ENCODE assay signal across 9 cellular contexts in the genomic region with DNA sequence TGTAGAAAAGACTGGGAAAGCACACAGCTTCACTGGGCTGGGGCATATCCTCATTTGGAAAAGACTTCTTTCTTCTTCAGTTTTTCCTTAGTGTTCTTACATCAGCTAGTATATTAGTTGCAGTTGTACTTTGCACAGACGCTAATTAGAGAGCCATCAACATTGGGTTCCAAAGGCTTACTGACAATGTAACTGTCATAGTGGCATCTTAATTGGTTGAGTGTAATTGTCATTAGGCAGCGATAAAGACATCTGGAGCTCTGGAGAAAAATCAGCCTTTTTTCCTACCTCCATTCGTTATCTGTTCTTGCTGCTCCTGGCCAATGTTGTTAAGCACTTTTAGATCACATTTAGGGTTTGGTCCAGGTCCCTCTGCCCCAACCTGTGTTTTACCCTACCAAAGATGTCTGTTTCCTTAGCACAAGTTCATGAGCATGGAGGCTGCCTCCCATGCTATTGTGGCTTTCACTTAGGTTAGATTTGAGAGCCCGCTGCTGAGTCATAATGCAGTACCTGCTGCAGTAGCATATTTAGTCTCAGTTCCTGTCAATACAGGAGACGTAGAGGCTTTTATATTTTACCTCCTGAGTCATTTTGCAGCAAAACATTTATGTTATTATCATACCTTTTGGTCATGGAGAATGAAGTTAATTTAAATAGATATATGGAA. TPM values are rescaled to one million over a fixed set of nuclear protein-coding genes. Genes with fewer than 3 reads are reported as not detected.
A peak's percentile ranks its signal among the peaks of the same experiment; 100 is the strongest.
DNase-seq lines count a peak whose midpoint lies in the region; ATAC-seq and TF ChIP-seq lines count a peak whose summit lies in the region.
"Had no signal": no experiment of that assay in that cellular context is flagged by ENCODE, and none has a peak within 500 bp of the region (broad histone marks: within the 10 kb centered on the region; RNA-seq: fewer than 3 reads in every experiment).

No MANE protein-coding gene starts in this region.

- TF ChIP-seq CTCF in stomach (IDR thresholded peaks at IDR 0.05), result no peak

- TF ChIP-seq POLR2A in stomach (IDR thresholded peaks at IDR 0.05), result no peak

- CTCF ChIA-PET in activated CD4-positive, alpha-beta T cell treated with anti-CD3 and anti-CD28 coated beads, Interleukin-2, amount 10 ng/mL, durations not matched to agents 7 days and 5 days (lab: Charles Lee), result no interaction called here

- POLR2A ChIA-PET in activated CD4-positive, alpha-beta T cell treated with anti-CD3 and anti-CD28 coated beads, Interleukin-2, amount 10 ng/mL, durations not matched to agents 7 days and 5 days (lab: Charles Lee), result no interaction called here

- H3K27ac Mint-ChIP-seq in activated CD4-positive, alpha-beta T cell treated with anti-CD3 and anti-CD28 coated beads, Interleukin-2, amount 10 ng/mL, durations not matched to agents 7 days and 5 days, result peak overlapping the region; percentile 47

- H3K4me3 ChIP-seq in stomach, result no peak overlapping the region
- H3K4me3 ChIP-seq: skin epidermis had no signal

- no peak for DNase-seq in activated CD4-positive, CD25-positive, alpha-beta regulatory T cell treated with anti-CD3 and anti-CD28 coated beads, Interleukin-2, amount 50 U/mL, for 72 hours
- peak; percentile 66 for DNase-seq in activated CD4-positive, alpha-beta T cell treated with anti-CD3 and anti-CD28 coated beads, Interleukin-2, amount 10 ng/mL, durations not matched to agents 7 days and 5 days
- peak; percentile 24 to 42 for DNase-seq in stimulated activated CD4-positive, alpha-beta T cell treated with anti-CD3 and anti-CD28 coated beads, Interleukin-4, amount 100 ng/mL, for 48 hours (ENCODE audit: low read depth in 2 of 2)
- DNase-seq in stomach (no peak), HPDE6-E6E7 (ENCODE audit: extremely low spot score) (no peak), DMS153 treated with DMSO at 0.1 percent for 48 hours (lab: John Stamatoyannopoulos, UW; ENCODE audit: unreplicated experiment) (no peak)

- no peaks in the 10 kb centered on the region for H3K27me3 Mint-ChIP-seq in activated CD4-positive, alpha-beta T cell treated with anti-CD3 and anti-CD28 coated beads, Interleukin-2, amount 10 ng/mL, durations not matched to agents 7 days and 5 days

- no peaks in the 10 kb centered on the region for H3K9me3 ChIP-seq in stomach

- no peaks in the 10 kb centered on the region for H3K9me3 Mint-ChIP-seq in activated CD4-positive, alpha-beta T cell treated with anti-CD3 and anti-CD28 coated beads, Interleukin-2, amount 10 ng/mL, durations not matched to agents 7 days and 5 days

- H3K4me3 Mint-ChIP-seq in activated CD4-positive, alpha-beta T cell treated with anti-CD3 and anti-CD28 coated beads, Interleukin-2, amount 10 ng/mL, durations not matched to agents 7 days and 5 days, result no peak overlapping the region

- peaks cover 4 to 6% (median 5%) of the 10 kb centered on the region in 4 donors for H3K36me3 ChIP-seq in stomach

- no peaks in the 10 kb centered on the region for H3K27me3 ChIP-seq in stomach

- H3K36me3 Mint-ChIP-seq in activated CD4-positive, alpha-beta T cell treated with anti-CD3 and anti-CD28 coated beads, Interleukin-2, amount 10 ng/mL, durations not matched to agents 7 days and 5 days (ENCODE audit: low read depth), result peaks cover 7% of the 10 kb centered on the region

- peaks cover 6 to 53% (median 29%) of the 10 kb centered on the region in 4 donors for H3K4me1 ChIP-seq in stomach

- 77 to 91% (median 87%) methylated on average over 5 of the region's 5 CpGs for WGBS in stomach, 5 donors

- peaks cover 57% of the 10 kb centered on the region for H3K4me1 Mint-ChIP-seq in activated CD4-positive, alpha-beta T cell treated with anti-CD3 and anti-CD28 coated beads, Interleukin-2, amount 10 ng/mL, durations not matched to agents 7 days and 5 days

- intact Hi-C loops in stomach (cut with DNase I; ENCODE audit: low total_unique reads), result no loop called here

- H3K27ac ChIP-seq in stomach, result no peak overlapping the region

- no peak for TF ChIP-seq EP300 in stomach (IDR thresholded peaks at IDR 0.05)

- peak; percentile 97 to 99 for ATAC-seq in activated CD4-positive, CD25-positive, alpha-beta regulatory T cell treated with anti-CD3 and anti-CD28 coated beads, Interleukin-2, amount 50 U/mL, for 24 hours
- peak; percentile 100 for ATAC-seq in HG02870 (IDR thresholded peaks at IDR 0.05; ENCODE audit: unreplicated experiment)

RNA-seq across cellular contexts. Expression of gene FBXW8, which starts 49.2 kb away (rescaled TPM):
- total RNA-seq in activated CD4-positive, alpha-beta T cell treated with anti-CD3 and anti-CD28 coated beads, Interleukin-2, amount 10 ng/mL, durations not matched to agents 7 days and 5 days, result 10 to 100 TPM; 12.5 to 13.2 TPM
- total RNA-seq in stomach, result 10 to 100 TPM in 3 of 5 donors, 1 to 10 TPM in 2; 4.1 to 28.7 (median 19.6) TPM
- polyA plus RNA-seq in stomach, result 1 to 10 TPM; 3.2 to 4.1 (median 3.3) TPM

Comparison
In these comparisons a context has a peak if more than half of its experiments do, and no peak if none do; other contexts are left out.
1. DNase-seq: peak in activated CD4-positive, alpha-beta T cell treated with anti-CD3 and anti-CD28 coated beads, Interleukin-2, amount 10 ng/mL, durations not matched to agents 7 days and 5 days (single experiment) and stimulated activated CD4-positive, alpha-beta T cell treated with anti-CD3 and anti-CD28 coated beads, Interleukin-4, amount 100 ng/mL, for 48 hours (2 of 2); none in activated CD4-positive, CD25-positive, alpha-beta regulatory T cell treated with anti-CD3 and anti-CD28 coated beads, Interleukin-2, amount 50 U/mL, for 72 hours (single experiment), stomach (single experiment), HPDE6-E6E7 (single experiment) and DMS153 treated with DMSO at 0.1 percent for 48 hours (single experiment).